Comparison of ENCODE assay signal across 8 cellular contexts in the genomic region with DNA sequence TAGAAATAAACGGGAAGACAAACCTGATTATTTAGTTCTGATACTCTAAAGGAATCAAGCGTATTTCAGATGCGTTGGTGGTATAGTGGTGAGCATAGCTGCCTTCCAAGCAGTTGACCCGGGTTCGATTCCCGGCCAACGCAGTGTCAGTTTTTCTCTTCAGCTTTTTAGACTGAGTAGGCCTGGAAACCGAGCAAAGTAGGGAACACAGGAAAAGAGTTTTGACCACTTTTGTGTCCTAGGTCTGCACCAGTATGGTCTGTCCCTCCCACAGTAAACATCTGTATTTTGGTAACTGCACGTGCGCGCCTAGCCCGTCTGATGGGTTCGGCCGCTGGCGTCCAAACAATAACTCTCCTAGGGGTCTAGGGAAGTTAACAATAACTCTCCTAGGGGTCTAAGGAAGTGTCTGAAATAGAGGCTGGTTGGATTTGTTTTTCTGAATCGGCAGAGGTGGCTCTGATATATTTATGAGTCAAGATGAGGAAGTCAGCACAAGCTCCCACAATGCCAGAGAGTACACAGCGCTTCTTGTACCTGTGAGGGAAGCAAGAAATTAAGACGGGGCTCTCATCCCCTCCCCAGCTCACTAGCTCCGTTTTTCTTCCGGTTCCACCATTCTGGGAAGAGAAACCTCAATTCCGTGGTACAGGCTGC. TPM values are rescaled to one million over a fixed set of nuclear protein-coding genes. Genes with fewer than 3 reads are reported as not detected.
DNase-seq lines count a peak whose midpoint lies in the region; ATAC-seq and TF ChIP-seq lines count a peak whose summit lies in the region.

No MANE protein-coding gene starts in this region.

- H3K27ac ChIP-seq in BLaER1 (peak overlapping the region; percentile 84), prostate gland (peak overlapping the region; percentile 89 to 92), urinary bladder (ENCODE audit: low read depth) (peak overlapping the region; percentile 89)

- H3K27ac Mint-ChIP-seq in activated naive CD8-positive, alpha-beta T cell treated with anti-CD3 and anti-CD28 coated beads, Interleukin-2, amount 50 U/mL, for 24 hours = peak overlapping the region; percentile 97

- peaks cover 9% of the 10 kb centered on the region for H3K36me3 Mint-ChIP-seq in activated naive CD8-positive, alpha-beta T cell treated with anti-CD3 and anti-CD28 coated beads, Interleukin-2, amount 50 U/mL, for 24 hours (ENCODE audit: low read depth)

- peak overlapping the region; percentile 92 for H3K4me3 Mint-ChIP-seq in activated naive CD8-positive, alpha-beta T cell treated with anti-CD3 and anti-CD28 coated beads, Interleukin-2, amount 50 U/mL, for 24 hours

- no peaks in the 10 kb centered on the region for H4K20me1 ChIP-seq in BLaER1

- H3K4me3 ChIP-seq in BLaER1 (peak overlapping the region; percentile 82), prostate gland (peak overlapping the region; percentile 55 to 60), urinary bladder (ENCODE audit: low read depth, low read length) (peak overlapping the region; percentile 69)

- H3K27me3 Mint-ChIP-seq in activated naive CD8-positive, alpha-beta T cell treated with anti-CD3 and anti-CD28 coated beads, Interleukin-2, amount 50 U/mL, for 24 hours = peaks cover 17% of the 10 kb centered on the region

- under 1% methylated on average over 21 of the region's 21 CpGs for WGBS in prostate gland
- WGBS in urinary bladder = under 1% methylated on average over 21 of the region's 21 CpGs

- H3K4me1 ChIP-seq in BLaER1 = peaks cover 17% of the 10 kb centered on the region
- H3K4me1 ChIP-seq in prostate gland (replicated peaks) = peaks cover 2% of the 10 kb centered on the region
- H3K4me1 ChIP-seq in urinary bladder (ENCODE audit: insufficient read depth) = no peaks in the 10 kb centered on the region

- no peaks in the 10 kb centered on the region for H3K9me3 Mint-ChIP-seq in activated naive CD8-positive, alpha-beta T cell treated with anti-CD3 and anti-CD28 coated beads, Interleukin-2, amount 50 U/mL, for 24 hours

- intact Hi-C loops in left cardiac atrium (cut with DNase I) = no loop called here
- intact Hi-C loops in prostate gland (cut with DNase I) = loop anchor here (5.0 kb wide), 1 partner anchor 75 kb away; a partner anchor contains a TSS

- TF ChIP-seq POLR2A in prostate gland (IDR thresholded peaks at IDR 0.05) = no peak

- ATAC-seq in GM21515 (IDR thresholded peaks at IDR 0.05; ENCODE audit: unreplicated experiment) (peak; percentile 24), left cardiac atrium (peak; percentile 53 to 81)
- ATAC-seq in activated naive CD8-positive, alpha-beta T cell treated with anti-CD3 and anti-CD28 coated beads, Interleukin-2, amount 50 U/mL, for 24 hours = peak; percentile 61

- peaks cover 48% of the 10 kb centered on the region for H3K4me1 Mint-ChIP-seq in activated naive CD8-positive, alpha-beta T cell treated with anti-CD3 and anti-CD28 coated beads, Interleukin-2, amount 50 U/mL, for 24 hours

- H3K9ac ChIP-seq in BLaER1 = peak overlapping the region; percentile 84

- H3K9me3 ChIP-seq in BLaER1 (no peaks in the 10 kb centered on the region), prostate gland (no peaks in the 10 kb centered on the region)

- H3K27me3 ChIP-seq in BLaER1 (no peaks in the 10 kb centered on the region), prostate gland (replicated peaks; ENCODE audit: insufficient read depth) (no peaks in the 10 kb centered on the region)

- H3K36me3 ChIP-seq in BLaER1 (no peaks in the 10 kb centered on the region), prostate gland (no peaks in the 10 kb centered on the region), urinary bladder (ENCODE audit: insufficient read depth) (no peaks in the 10 kb centered on the region)

- no peak for TF ChIP-seq CTCF in prostate gland (IDR thresholded peaks at IDR 0.05)

- peak overlapping the region; percentile 75 for H3K4me2 ChIP-seq in BLaER1

- peak; percentile 86 for DNase-seq in NCI-H1105 treated with DMSO at 0.1 percent for 48 hours (lab: John Stamatoyannopoulos, UW)
- DNase-seq in SW 1271 (lab: John Stamatoyannopoulos, UW) = peak; percentile 55 to 79
- DNase-seq in activated naive CD8-positive, alpha-beta T cell treated with anti-CD3 and anti-CD28 coated beads, Interleukin-2, amount 50 U/mL, for 24 hours = peak; percentile 81
- peak; percentile 78 for DNase-seq in left cardiac atrium
- peak; percentile 70 for DNase-seq in prostate gland (ENCODE audit: low spot score)

RNA-seq across cellular contexts. Expression of a gene that starts 15.6 kb away (rescaled TPM):
- total RNA-seq in left cardiac atrium (10 to 100 TPM; 64.5 to 96.1 TPM), prostate gland (1 to 10 TPM in 1 of 2 donors, not detected in 1; 1.2 TPM), urinary bladder (9.4 TPM)
- polyA plus RNA-seq in urinary bladder = 0.11 TPM

RNA-seq across cellular contexts. Expression of a gene that starts 40.7 kb away (rescaled TPM):
- total RNA-seq in left cardiac atrium = 100 to 1,000 TPM; 602 to 909 TPM
- total RNA-seq in prostate gland = 100 to 1,000 TPM; 618 to 736 TPM
- total RNA-seq in urinary bladder = 920 TPM
- polyA plus RNA-seq in urinary bladder = 1,029 TPM

Comparison
In these comparisons a context has a peak if more than half of its experiments do, and no peak if none do; other contexts are left out.
1. Peak in every context shown above with its lines: DNase-seq, ATAC-seq, H3K4me3 ChIP-seq and H3K27ac ChIP-seq.